In the genomic region with DNA sequence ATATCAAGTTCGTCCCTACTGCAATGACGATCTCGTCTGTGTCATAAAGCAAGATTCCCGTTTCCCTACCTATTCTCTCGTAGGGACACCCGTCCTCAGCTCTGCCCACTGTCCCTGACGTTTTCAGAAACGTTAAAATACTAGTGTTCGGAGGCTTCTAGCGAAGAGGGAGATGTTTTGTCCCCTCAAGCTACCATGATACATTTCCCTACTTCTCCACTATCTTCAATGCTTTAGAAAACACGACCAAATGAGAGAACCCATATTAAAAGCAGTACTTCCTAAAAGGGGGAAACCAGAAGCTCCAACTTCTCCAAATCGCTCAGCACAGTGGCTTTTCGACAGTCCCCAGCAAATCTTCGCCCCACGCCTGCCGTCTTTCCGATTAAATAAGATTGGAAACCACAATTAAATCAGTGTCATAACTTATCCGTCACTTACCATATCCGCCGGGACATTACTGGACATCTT, we compare ENCODE assay signal across 1 cellular context.
TF ChIP-seq lines count a peak whose summit lies in the region.

No MANE protein-coding gene starts in this region.

TF ChIP-seq in GM23338, 12 proteins besides CTCF, POLR2A, EP300 and RAD21 (continued from another document):
- TF ChIP-seq, protein P1, sequence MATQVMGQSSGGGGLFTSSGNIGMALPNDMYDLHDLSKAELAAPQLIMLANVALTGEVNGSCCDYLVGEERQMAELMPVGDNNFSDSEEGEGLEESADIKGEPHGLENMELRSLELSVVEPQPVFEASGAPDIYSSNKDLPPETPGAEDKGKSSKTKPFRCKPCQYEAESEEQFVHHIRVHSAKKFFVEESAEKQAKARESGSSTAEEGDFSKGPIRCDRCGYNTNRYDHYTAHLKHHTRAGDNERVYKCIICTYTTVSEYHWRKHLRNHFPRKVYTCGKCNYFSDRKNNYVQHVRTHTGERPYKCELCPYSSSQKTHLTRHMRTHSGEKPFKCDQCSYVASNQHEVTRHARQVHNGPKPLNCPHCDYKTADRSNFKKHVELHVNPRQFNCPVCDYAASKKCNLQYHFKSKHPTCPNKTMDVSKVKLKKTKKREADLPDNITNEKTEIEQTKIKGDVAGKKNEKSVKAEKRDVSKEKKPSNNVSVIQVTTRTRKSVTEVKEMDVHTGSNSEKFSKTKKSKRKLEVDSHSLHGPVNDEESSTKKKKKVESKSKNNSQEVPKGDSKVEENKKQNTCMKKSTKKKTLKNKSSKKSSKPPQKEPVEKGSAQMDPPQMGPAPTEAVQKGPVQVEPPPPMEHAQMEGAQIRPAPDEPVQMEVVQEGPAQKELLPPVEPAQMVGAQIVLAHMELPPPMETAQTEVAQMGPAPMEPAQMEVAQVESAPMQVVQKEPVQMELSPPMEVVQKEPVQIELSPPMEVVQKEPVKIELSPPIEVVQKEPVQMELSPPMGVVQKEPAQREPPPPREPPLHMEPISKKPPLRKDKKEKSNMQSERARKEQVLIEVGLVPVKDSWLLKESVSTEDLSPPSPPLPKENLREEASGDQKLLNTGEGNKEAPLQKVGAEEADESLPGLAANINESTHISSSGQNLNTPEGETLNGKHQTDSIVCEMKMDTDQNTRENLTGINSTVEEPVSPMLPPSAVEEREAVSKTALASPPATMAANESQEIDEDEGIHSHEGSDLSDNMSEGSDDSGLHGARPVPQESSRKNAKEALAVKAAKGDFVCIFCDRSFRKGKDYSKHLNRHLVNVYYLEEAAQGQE (IDR thresholded peaks at IDR 0.05; ENCODE audit: unreplicated experiment): no peak
- no peak for TF ChIP-seq STAT1 (IDR thresholded peaks at IDR 0.05; ENCODE audit: unreplicated experiment)
- TF ChIP-seq CREB1 (CRISPR knock-in tag; IDR thresholded peaks at IDR 0.05; ENCODE audit: low read depth): no peak
- no peak for TF ChIP-seq EZH2phosphoT487 (IDR thresholded peaks at IDR 0.05; ENCODE audit: unreplicated experiment)
- TF ChIP-seq POLR2AphosphoS5 (IDR thresholded peaks at IDR 0.05; ENCODE audit: low read depth): no peak
